In genomic region chr12:5022030-5022429, GRCh38 we compare ENCODE assay signal across 16 cellular contexts. TPM values are rescaled to one million over a fixed set of nuclear protein-coding genes. Genes with fewer than 3 reads are reported as not detected.
DNase-seq lines count a peak whose midpoint lies in the region; ATAC-seq and TF ChIP-seq lines count a peak whose summit lies in the region.
"Had no signal": no experiment of that assay in that cellular context is flagged by ENCODE, and none has a peak within 500 bp of the region (broad histone marks: within the 10 kb centered on the region; RNA-seq: fewer than 3 reads in every experiment).

No MANE protein-coding gene starts in this region.

- no peaks in the 10 kb centered on the region for H3K79me2 ChIP-seq in GM23248 (ENCODE audit: insufficient read depth)

- H3K4me1 ChIP-seq in GM23248 (ENCODE audit: insufficient read depth): no peaks in the 10 kb centered on the region
- H3K4me1 ChIP-seq in RWPE2 (ENCODE audit: insufficient read depth, poor library complexity, severe bottlenecking): no peaks in the 10 kb centered on the region

- peaks cover 14% of the 10 kb centered on the region for H3K27me3 ChIP-seq in GM23248 (replicated peaks; ENCODE audit: insufficient read depth)
- no peaks in the 10 kb centered on the region for H3K27me3 ChIP-seq in RWPE2 (ENCODE audit: insufficient read depth, poor library complexity, severe bottlenecking)

- H3K9ac ChIP-seq in GM23248: no peak overlapping the region

- in situ Hi-C loops in GM23248 (cut with MboI): no loop called here

- no peaks in the 10 kb centered on the region for H4K20me1 ChIP-seq in GM23248 (ENCODE audit: insufficient read depth)

- H3K9me2 ChIP-seq in GM23248 (ENCODE audit: insufficient read depth): no peaks in the 10 kb centered on the region

- TF ChIP-seq CTCF in RWPE2 (IDR thresholded peaks at IDR 0.05; ENCODE audit: poor library complexity, severe bottlenecking): no peak

- ATAC-seq in RWPE2 (ENCODE audit: low read depth) (peak; percentile 28; the same call in 1 of the 3 replicates), GM19351 (IDR thresholded peaks at IDR 0.05; ENCODE audit: unreplicated experiment) (no peak)

- no peaks in the 10 kb centered on the region for H3F3A ChIP-seq in GM23248 (ENCODE audit: insufficient read depth)

- 80% methylated on average over 4 of the region's 4 CpGs for WGBS in GM23248 (ENCODE audit: low coverage in 1 of 2, low lambda C conversion rate in 2 of 2, missing lambda C conversion rate in 2 of 2), 2 experiments

- no peak overlapping the region for H2AFZ ChIP-seq in GM23248

- DNase-seq in DMS53 (lab: John Stamatoyannopoulos, UW): peak; percentile 75
- no peak for DNase-seq in DMS53 treated with DMSO at 0.1 percent for 48 hours (lab: John Stamatoyannopoulos, UW; ENCODE audit: unreplicated experiment)
- DNase-seq in GM23248: peak; percentile 32
- no peak for DNase-seq in RWPE2 (ENCODE audit: low spot score)
- DNase-seq in epithelial cell of prostate (ENCODE audit: low read depth, low spot score): peak; percentile 41
- no peak for DNase-seq in 8988T
- no peak for DNase-seq in GM03348 (ENCODE audit: low spot score)
- DNase-seq: DMS 273 treated with DMSO at 0.1 percent for 48 hours, GDM1, HCEC 1CT, HFFc6 had no signal

- H3K36me3 ChIP-seq in GM23248 (ENCODE audit: low read depth) (no peaks in the 10 kb centered on the region), RWPE2 (ENCODE audit: low read depth) (no peaks in the 10 kb centered on the region)

- H3K27ac ChIP-seq in GM23248: no peak overlapping the region
- no peak overlapping the region for H3K27ac ChIP-seq in RWPE2 (ENCODE audit: poor library complexity, severe bottlenecking)
- H3K27ac ChIP-seq in epithelial cell of prostate: no peak overlapping the region
- H3K27ac ChIP-seq: 22Rv1, HL-60 had no signal

- no peaks in the 10 kb centered on the region for H3K9me3 ChIP-seq in GM23248 (ENCODE audit: low read depth)
- no peaks in the 10 kb centered on the region for H3K9me3 ChIP-seq in RWPE2 (ENCODE audit: severe bottlenecking)

- H3K4me2 ChIP-seq in GM23248 (ENCODE audit: unreplicated experiment): no peak overlapping the region

- H3K4me3 ChIP-seq in GM23248 (no peak overlapping the region), RWPE2 (ENCODE audit: severe bottlenecking) (no peak overlapping the region)

RNA-seq across cellular contexts. Expression of gene KCNA5, which starts 21.6 kb away (rescaled TPM):
- not detected in 2 replicates for total RNA-seq in GM23248 (2014; rRNA removed; shearing (Covaris generic))
- polyA plus RNA-seq in GM23248 (2016; fragmentation: Nextera tagmentation; extraction: Ambion mirVana): not detected in 2 replicates
- total RNA-seq: Calu3; CD4-positive, alpha-beta T cell; HFFc6 had no signal

Comparison
In these comparisons a context has a peak if more than half of its experiments do, and no peak if none do; other contexts are left out.
1. DNase-seq: peak in DMS53 (single experiment), GM23248 (single experiment) and epithelial cell of prostate (single experiment); none in DMS53 treated with DMSO at 0.1 percent for 48 hours (single experiment), RWPE2 (single experiment), 8988T (single experiment) and GM03348 (single experiment).